ENCODE assay signal across 1 cellular context in the genomic region with DNA sequence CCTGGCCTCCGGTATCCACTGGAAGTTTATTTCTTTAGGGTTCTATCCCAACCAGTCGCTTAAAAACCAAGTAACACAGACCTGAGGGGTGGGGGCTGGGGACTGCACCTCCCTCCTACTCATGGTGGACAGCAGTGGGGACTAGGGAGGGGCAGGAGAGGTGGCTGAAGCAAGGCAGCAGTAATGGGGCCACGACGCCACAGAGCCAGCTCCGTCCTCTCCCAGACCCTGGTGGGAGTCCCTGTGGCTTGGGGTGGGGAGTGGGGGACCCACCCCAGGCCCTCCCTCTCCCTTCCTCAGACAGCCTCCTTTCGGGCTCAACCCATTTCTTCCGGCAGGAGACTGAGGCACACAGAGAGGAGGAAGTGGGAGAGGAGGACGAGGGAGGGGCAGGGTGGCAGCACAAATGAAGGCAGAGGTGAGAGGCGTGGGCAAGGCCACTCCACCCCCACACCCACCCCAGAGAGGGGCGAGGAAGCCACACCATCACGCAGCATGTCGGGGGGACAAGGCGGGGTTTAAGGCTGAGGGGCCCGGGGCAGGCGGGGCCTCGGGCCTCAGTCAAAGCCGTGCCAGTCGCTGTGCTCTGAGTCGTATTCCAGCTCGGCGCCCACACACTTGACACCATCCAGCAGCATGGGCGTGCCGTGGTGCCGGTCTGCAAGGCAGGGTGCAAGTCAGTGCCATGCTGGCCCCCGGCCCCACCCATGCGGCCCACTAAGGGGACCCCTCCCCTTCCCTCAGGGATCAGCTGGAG.
A peak's percentile ranks its signal among the peaks of the same experiment; 100 is the strongest.
TF ChIP-seq lines count a peak whose summit lies in the region.

No MANE protein-coding gene starts in this region.

TF ChIP-seq in A549, 52 proteins besides CTCF, POLR2A, EP300 and RAD21:
- no peak for TF ChIP-seq MYC (IDR thresholded peaks at IDR 0.05; ENCODE audit: borderline replicate concordance, low read length)
- TF ChIP-seq, protein P1, sequence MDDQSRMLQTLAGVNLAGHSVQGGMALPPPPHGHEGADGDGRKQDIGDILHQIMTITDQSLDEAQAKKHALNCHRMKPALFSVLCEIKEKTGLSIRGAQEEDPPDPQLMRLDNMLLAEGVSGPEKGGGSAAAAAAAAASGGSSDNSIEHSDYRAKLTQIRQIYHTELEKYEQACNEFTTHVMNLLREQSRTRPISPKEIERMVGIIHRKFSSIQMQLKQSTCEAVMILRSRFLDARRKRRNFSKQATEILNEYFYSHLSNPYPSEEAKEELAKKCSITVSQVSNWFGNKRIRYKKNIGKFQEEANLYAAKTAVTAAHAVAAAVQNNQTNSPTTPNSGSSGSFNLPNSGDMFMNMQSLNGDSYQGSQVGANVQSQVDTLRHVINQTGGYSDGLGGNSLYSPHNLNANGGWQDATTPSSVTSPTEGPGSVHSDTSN (IDR thresholded peaks at IDR 0.05), result 0 out of 2 replicates have a peak, but pooled peaks have one; percentile 31
